Comparison of ENCODE assay signal across 15 cellular contexts in the genomic region with DNA sequence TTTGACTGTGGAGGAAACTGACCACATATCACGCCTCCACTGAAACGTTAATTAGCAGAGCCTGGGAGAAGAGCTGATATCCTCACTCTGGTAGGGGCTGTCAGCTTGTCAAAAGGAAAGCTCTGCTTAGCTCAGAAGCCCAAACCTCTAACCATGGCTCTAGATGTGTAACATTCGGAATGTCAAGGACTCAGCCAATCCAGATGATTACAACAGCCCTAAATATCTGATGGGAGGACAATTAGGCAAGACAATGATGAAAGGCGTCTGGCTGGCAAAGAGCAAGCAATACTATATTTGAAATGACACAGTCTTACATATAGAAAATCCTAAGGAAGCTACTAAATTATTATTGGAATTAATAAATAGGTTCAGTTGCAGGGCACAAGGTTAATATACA. TPM values are rescaled to one million over a fixed set of nuclear protein-coding genes. Genes with fewer than 3 reads are reported as not detected.
DNase-seq lines count a peak whose midpoint lies in the region; ATAC-seq, FAIRE-seq and TF ChIP-seq lines count a peak whose summit lies in the region.
"Had no signal": no experiment of that assay in that cellular context is flagged by ENCODE, and none has a peak within 500 bp of the region (broad histone marks: within the 10 kb centered on the region; RNA-seq: fewer than 3 reads in every experiment).

No MANE protein-coding gene starts in this region.

- H2BK12ac ChIP-seq in H1 (ENCODE audit: low read depth, low read length) = no peak overlapping the region

- no peaks in the 10 kb centered on the region for H3K9me2 ChIP-seq in GM23338 (ENCODE audit: insufficient read depth)

- H2BK20ac ChIP-seq in H1 (ENCODE audit: low read length) = no peak overlapping the region

- no peak overlapping the region for H2BK5ac ChIP-seq in H1 (ENCODE audit: low read depth, low read length)

- intact Hi-C loops in spleen (cut with DNase I; ENCODE audit: low total_unique reads) = no loop called here
- intact Hi-C loops in CD4-positive, alpha-beta T cell (cut with DNase I, micrococcal nuclease) = loop anchor here in 1 of 2 experiments (10.0 kb wide), 1 partner anchor 1445 kb away; no protein-coding TSS in a partner anchor

- H2AFZ ChIP-seq in GM23338 (peak overlapping the region; percentile 94), H1 (ENCODE audit: low read length) (peak overlapping the region; percentile 65; the same call in 1 of the 2 replicates), neuron (ENCODE audit: low read depth, low read length) (peak overlapping the region; percentile 43)

- H4K8ac ChIP-seq in H1 (ENCODE audit: extremely low read depth, insufficient read depth, low read length) = peak overlapping the region; percentile 28; the same call in 1 of the 2 replicates

- peaks cover 21% of the 10 kb centered on the region for H3K4me1 Mint-ChIP-seq in GM23338
- H3K4me1 Mint-ChIP-seq in CD4-positive, alpha-beta T cell (ENCODE audit: low read depth) = no peaks in the 10 kb centered on the region

- TF ChIP-seq EP300 in H1 (IDR thresholded peaks at IDR 0.05; ENCODE audit: borderline replicate concordance in 1 of 2, low read depth in 2 of 2, low read length in 2 of 2) = no peak

- H3K56ac ChIP-seq in H1 (replicated peaks; ENCODE audit: insufficient read length, low read depth, low read length) = no peak overlapping the region

- H3K23ac ChIP-seq in H1 (ENCODE audit: insufficient read length) = no peak overlapping the region

- no peak overlapping the region for H4K91ac ChIP-seq in H1 (replicated peaks; ENCODE audit: insufficient read length, low read length)

- no peaks in the 10 kb centered on the region for H3K36me3 ChIP-seq in GM23338 (ENCODE audit: insufficient read depth)
- no peaks in the 10 kb centered on the region for H3K36me3 ChIP-seq in H1 (ENCODE audit: control insufficient read depth in 2 of 4, insufficient read depth in 4 of 4, low read length in 3 of 4)
- H3K36me3 ChIP-seq in neuron (ENCODE audit: insufficient read depth, low read length) = no peaks in the 10 kb centered on the region
- no peaks in the 10 kb centered on the region for H3K36me3 ChIP-seq in spleen
- H3K36me3 ChIP-seq: BE2C had no signal

- no peak overlapping the region for H2AK5ac ChIP-seq in H1 (ENCODE audit: low read depth, low read length)

- no peaks in the 10 kb centered on the region for H3F3A ChIP-seq in GM23338 (replicated peaks; ENCODE audit: low read depth)

- H3K9me3 Mint-ChIP-seq in GM23338 = no peaks in the 10 kb centered on the region
- H3K9me3 Mint-ChIP-seq in CD4-positive, alpha-beta T cell = no peaks in the 10 kb centered on the region

- no peak overlapping the region for H2BK120ac ChIP-seq in H1 (replicated peaks; ENCODE audit: low read depth, low read length)

- no peak overlapping the region for H3K9ac ChIP-seq in H1 (replicated peaks in 1 of 4; ENCODE audit: extremely low read depth in 1 of 4, low read depth in 3 of 4, low read length in 3 of 4)

- no peak overlapping the region for H3K27ac ChIP-seq in GM23338 (ENCODE audit: low read depth)
- H3K27ac ChIP-seq in H1 (ENCODE audit: low read depth, low read length) = no peak overlapping the region
- H3K27ac ChIP-seq in spleen = no peak overlapping the region
- H3K27ac ChIP-seq in CD4-positive, alpha-beta T cell (ENCODE audit: low read depth, low read length) = no peak overlapping the region

- TF ChIP-seq POLR2A in H1 (IDR thresholded peaks at IDR 0.05; ENCODE audit: control extremely low read depth in 1 of 2, low read depth in 2 of 2, low read length in 2 of 2) (no peak), spleen (IDR thresholded peaks at IDR 0.05) (no peak)

- H3K79me2 ChIP-seq in GM23338 (replicated peaks; ENCODE audit: insufficient read depth) = no peaks in the 10 kb centered on the region
- no peaks in the 10 kb centered on the region for H3K79me2 ChIP-seq in H1 (ENCODE audit: control insufficient read depth in 1 of 2, insufficient read depth in 2 of 2, low read length in 2 of 2)

- FAIRE-seq in H1 (lab: Jason Lieb, UNC) = no peak
- FAIRE-seq: GM19239, H54, HTR-8/SVneo had no signal

- no peak overlapping the region for H3K14ac ChIP-seq in H1 (ENCODE audit: insufficient read length)

- H3K4me1 ChIP-seq in GM23338 (ENCODE audit: insufficient read depth) (peaks cover 14% of the 10 kb centered on the region), H1 (replicated peaks in 1 of 4; ENCODE audit: control insufficient read depth in 3 of 4, insufficient read depth in 4 of 4, low read length in 3 of 4) (peaks cover 0 to 8% (median 3%) of the 10 kb centered on the region in 4 experiments; a peak in 4 of 7 replicates), neuron (ENCODE audit: insufficient read depth, low read length) (peaks cover 13% of the 10 kb centered on the region), spleen (no peaks in the 10 kb centered on the region)
- H3K4me1 ChIP-seq: BE2C had no signal

- no peaks in the 10 kb centered on the region for H3K23me2 ChIP-seq in H1 (ENCODE audit: low read depth, low read length)

- H3K9me3 ChIP-seq in H1 (ENCODE audit: insufficient read depth in 2 of 2, low read depth in 1 of 2, low read length in 1 of 2) (no peaks in the 10 kb centered on the region; a peak in 1 of 4 replicates), neuron (ENCODE audit: low read length) (no peaks in the 10 kb centered on the region), spleen (no peaks in the 10 kb centered on the region)
- no peaks in the 10 kb centered on the region for H3K9me3 ChIP-seq in CD4-positive, alpha-beta T cell (ENCODE audit: control insufficient read depth, low read length)
- H3K9me3 ChIP-seq: BE2C had no signal

- H3K27me3 ChIP-seq in GM23338 (ENCODE audit: insufficient read depth) = no peaks in the 10 kb centered on the region
- H3K27me3 ChIP-seq in H1 (replicated peaks in 1 of 4; ENCODE audit: control insufficient read depth in 3 of 4, extremely low read depth in 1 of 4, insufficient read depth in 3 of 4, low read length in 3 of 4) = no peaks in the 10 kb centered on the region
- H3K27me3 ChIP-seq in neuron (ENCODE audit: insufficient read depth, low read length) = no peaks in the 10 kb centered on the region
- peaks cover 0 to 5% (median 0%) of the 10 kb centered on the region in 7 donors for H3K27me3 ChIP-seq in spleen (replicated peaks in 1 of 7)
- H3K27me3 ChIP-seq in CD4-positive, alpha-beta T cell (ENCODE audit: control insufficient read depth, insufficient read depth, low read length) = no peaks in the 10 kb centered on the region
- H3K27me3 ChIP-seq: BE2C had no signal

- 71% methylated on average over 4 of the region's 4 CpGs; no CpG with 5 or more reads in 1 of the 2 experiments for WGBS in H1 (ENCODE audit: extremely low coverage in 1 of 2, insufficient coverage in 1 of 2, insufficient read length in 1 of 2, insufficient replicate concordance in 2 of 2, low coverage in 1 of 2, low lambda C conversion rate in 2 of 2, missing lambda C conversion rate in 1 of 2), 2 experiments
- 53 to 76% (median 68%) methylated on average over 4 of the region's 4 CpGs for WGBS in spleen, 5 donors

- no peak overlapping the region for H3K4ac ChIP-seq in H1 (replicated peaks; ENCODE audit: insufficient read length, low read depth, low read length)

- no peaks in the 10 kb centered on the region for H3K79me1 ChIP-seq in H1 (ENCODE audit: low read depth, low read length)

- no peaks in the 10 kb centered on the region for H3K36me3 Mint-ChIP-seq in GM23338 (ENCODE audit: low read depth)
- no peaks in the 10 kb centered on the region for H3K36me3 Mint-ChIP-seq in CD4-positive, alpha-beta T cell (ENCODE audit: low read depth)

- CTCF ChIA-PET in H1 (lab: Charles Lee; ENCODE audit: partially characterized antibody) = interaction anchor here (0.9 to 2.9 kb wide), 6 partner anchors 8 to 186 kb away, joined by 3 to 14 read pairs (median 6); no protein-coding TSS in a partner anchor
- CTCF ChIA-PET in CD4-positive, alpha-beta T cell (lab: Charles Lee) = interaction anchor here (2.1 kb wide), 1 partner anchor 11 kb away, joined by 6 read pairs; no protein-coding TSS in a partner anchor

- no peak overlapping the region for H3K4me3 Mint-ChIP-seq in GM23338
- H3K4me3 Mint-ChIP-seq in CD4-positive, alpha-beta T cell = no peak overlapping the region

- no peak overlapping the region for H3K18ac ChIP-seq in H1 (ENCODE audit: extremely low read depth, low read length)

- POLR2A ChIA-PET in H1 (lab: Charles Lee; ENCODE audit: partially characterized antibody) = interaction anchor here (1.0 kb wide), 1 partner anchor 7 kb away, joined by 4 read pairs; no protein-coding TSS in a partner anchor
- POLR2A ChIA-PET in CD4-positive, alpha-beta T cell (lab: Charles Lee) = no interaction called here

- ATAC-seq in GM23338 = no peak
- no peak for ATAC-seq in CD4-positive, alpha-beta T cell (ENCODE audit: poor library complexity)
- ATAC-seq: HCT116 had no signal

- H3K27me3 Mint-ChIP-seq in GM23338 (ENCODE audit: insufficient read depth, low read depth, poor library complexity) = peaks cover 11% of the 10 kb centered on the region
- H3K27me3 Mint-ChIP-seq in CD4-positive, alpha-beta T cell = no peaks in the 10 kb centered on the region

- H2BK15ac ChIP-seq in H1 (ENCODE audit: low read length) = 0 out of 2 replicates have a peak overlapping the region, but pooled peaks have one; percentile 10

- TF ChIP-seq RAD21 in H1 (IDR thresholded peaks at IDR 0.05 in 1 of 2, conservative IDR thresholded peaks at IDR 0.05 in 1 of 2; ENCODE audit: low read depth in 2 of 2, low read length in 2 of 2) = no peak

- no peak overlapping the region for H3K4me2 ChIP-seq in GM23338
- H3K4me2 ChIP-seq in H1 (ENCODE audit: insufficient read depth in 1 of 2, low read depth in 2 of 2, low read length in 2 of 2) = no peak overlapping the region

- H4K20me1 ChIP-seq in GM23338 (replicated peaks; ENCODE audit: insufficient read depth) = no peaks in the 10 kb centered on the region
- H4K20me1 ChIP-seq in H1 (replicated peaks in 1 of 2; ENCODE audit: control insufficient read depth in 1 of 2, insufficient read depth in 2 of 2, low read length in 2 of 2) = no peaks in the 10 kb centered on the region

- peak; percentile 9 for DNase-seq in AG10803 (ENCODE audit: low read depth)
- no peak for DNase-seq in GM23338 (ENCODE audit: low spot score)
- DNase-seq in H1 (ENCODE audit: low read depth in 1 of 2, low spot score in 2 of 2) = no peak
- DNase-seq in spleen = no peak
- no peak for DNase-seq in CD4-positive, alpha-beta T cell
- no peak for DNase-seq in activated effector memory CD4-positive, alpha-beta T cell treated with Interleukin-2 at 50 U/mL for 16 hours
- no peak for DNase-seq in activated CD4-positive, alpha-beta T cell treated with anti-CD3 and anti-CD28 coated beads for 48 hours
- DNase-seq: 8988T, BE2C, DMS 273 treated with DMSO at 0.1 percent for 48 hours had no signal

- H3K4me3 ChIP-seq in AG10803 (ENCODE audit: low read length) = no peak overlapping the region
- no peak overlapping the region for H3K4me3 ChIP-seq in GM23338
- H3K4me3 ChIP-seq in H1 (ENCODE audit: extremely low read depth in 1 of 4, insufficient read depth in 2 of 4, low read depth in 3 of 4, low read length in 4 of 4) = no peak overlapping the region
- no peak overlapping the region for H3K4me3 ChIP-seq in neuron (ENCODE audit: low read length)
- no peak overlapping the region for H3K4me3 ChIP-seq in spleen

- TF ChIP-seq CTCF in AG10803 (conservative IDR thresholded peaks at IDR 0.05; ENCODE audit: low read length) (no peak), GM23338 (conservative IDR thresholded peaks at IDR 0.05; ENCODE audit: low read depth in 2 of 2) (no peak), H1 (IDR thresholded peaks at IDR 0.05; ENCODE audit: control extremely low read depth in 1 of 3, insufficient read depth in 1 of 3, low read depth in 1 of 3, low read length in 3 of 3) (no peak), spleen (IDR thresholded peaks at IDR 0.05 in 8 of 11, conservative IDR thresholded peaks at IDR 0.05 in 3 of 11) (no peak)
- TF ChIP-seq CTCF in CD4-positive, alpha-beta T cell (IDR thresholded peaks at IDR 0.05) = no peak

- no peak overlapping the region for H3K27ac Mint-ChIP-seq in GM23338
- no peak overlapping the region for H3K27ac Mint-ChIP-seq in CD4-positive, alpha-beta T cell

- no peak overlapping the region for H4K5ac ChIP-seq in H1 (ENCODE audit: insufficient read length, low read depth, low read length)

RNA-seq across cellular contexts. Expression of a gene that starts 45.7 kb away (rescaled TPM):
- 19.3 and 20.0 TPM in 2 replicates for total RNA-seq in GM23338 (2014; rRNA removed; shearing (Covaris generic))
- polyA plus RNA-seq in GM23338 (2016; fragmentation: Nextera tagmentation; extraction: Ambion mirVana) (175 and 187 TPM in 2 replicates), H1 (2011; rRNA removed) (11.7 and 17.5 TPM in 2 replicates), spleen (10 to 100 TPM; 38.4 to 45.4 (median 39.6) TPM)
- total RNA-seq in H1 (2021; fragmentation: NEBNext Ultra II Directional; extraction: Animal tissue kit (Norgen Biotek cat#: 25700)) = 28.8 and 33.6 TPM in 2 replicates
- polyA plus RNA-seq in H1 (2011; cell fraction: cytosol; rRNA removed) = 33.1 TPM
- 6.2 TPM for polyA plus RNA-seq in H1 (2011; cell fraction: nucleus; rRNA removed)
- 18.0 to 39.2 TPM (median 20.0 TPM) in 4 replicates for polyA plus RNA-seq in H1 (2012, experiment 1 of 2)
- 6.5 TPM for polyA plus RNA-seq in H1 (2012, experiment 2 of 2)
- polyA plus RNA-seq in H1 (2013, experiment 1 of 2) = 42.7 TPM
- 43.3 TPM for polyA plus RNA-seq in H1 (2013, experiment 2 of 2)
- polyA minus RNA-seq in H1 (2011; rRNA and poly(A)+ RNA removed) = 6.9 and 7.0 TPM in 2 replicates
- polyA minus RNA-seq in H1 (2011; cell fraction: cytosol; rRNA and poly(A)+ RNA removed) = 4.6 TPM
- polyA minus RNA-seq in H1 (2011; cell fraction: nucleus; rRNA and poly(A)+ RNA removed) = 26.7 TPM
- total RNA-seq in spleen = 10 to 100 TPM; 20.7 to 30.9 (median 23.2) TPM
- total RNA-seq in CD4-positive, alpha-beta T cell = 10 to 100 TPM; 14.5 to 16.8 TPM

Comparison
In these comparisons a context has a peak if more than half of its experiments do, and no peak if none do; other contexts are left out.
1. H2AFZ ChIP-seq: peak in every context shown above with its lines; median percentile 94 in GM23338; 65 in H1; 43 in neuron.